In genomic region chr2:159129301-159129700, GRCh38 we compare ENCODE assay signal across 21 cellular contexts.
DNase-seq lines count a peak whose midpoint lies in the region; ATAC-seq and TF ChIP-seq lines count a peak whose summit lies in the region.
"Had no signal": no experiment of that assay in that cellular context is flagged by ENCODE, and none has a peak within 500 bp of the region (broad histone marks: within the 10 kb centered on the region; RNA-seq: fewer than 3 reads in every experiment).

No MANE protein-coding gene starts in this region.

- H3K9ac ChIP-seq in DND-41 (ENCODE audit: low read depth, low read length), result peak overlapping the region; percentile 36
- H3K9ac ChIP-seq: parathyroid adenoma had no signal

- POLR2A ChIA-PET in naive thymus-derived CD8-positive, alpha-beta T cell (lab: Charles Lee), result interaction anchor here (1.0 kb wide), 1 partner anchor 582 kb away, joined by 3 read pairs; no protein-coding TSS in a partner anchor

- H3K27me3 ChIP-seq in DND-41 (ENCODE audit: insufficient read depth, low read length, poor library complexity), result no peaks in the 10 kb centered on the region
- H3K27me3 ChIP-seq: suprapubic skin had no signal

- H3K4me2 ChIP-seq in DND-41 (ENCODE audit: insufficient read depth, low read length), result peak overlapping the region; percentile 5

- H3K36me3 ChIP-seq in DND-41 (ENCODE audit: insufficient read depth, low read length), result no peaks in the 10 kb centered on the region
- H3K36me3 ChIP-seq: suprapubic skin had no signal

- H3K9me3 ChIP-seq in DND-41 (ENCODE audit: insufficient read depth, low read length, severe bottlenecking), result no peaks in the 10 kb centered on the region
- H3K9me3 ChIP-seq: suprapubic skin had no signal

- H3K4me3 ChIP-seq in DND-41 (ENCODE audit: low read depth in 1 of 2, low read length in 2 of 2), result no peak overlapping the region
- H3K4me3 ChIP-seq: suprapubic skin had no signal

- DNase-seq in DMS 273 (lab: John Stamatoyannopoulos, UW; ENCODE audit: unreplicated experiment) (peak; percentile 44), DMS 273 treated with DMSO at 0.1 percent for 48 hours (lab: John Stamatoyannopoulos, UW) (no peak), DND-41 (peak; percentile 61), nephron progenitor cell (no peak), T1000 (lab: John Stamatoyannopoulos, UW) (no peak)
- no peak for DNase-seq in stimulated activated naive CD4-positive, alpha-beta T cell treated with Interleukin-2 at 50 U/mL for 16 hours (lab: John Stamatoyannopoulos, UW)
- no peak for DNase-seq in naive thymus-derived CD8-positive, alpha-beta T cell
- DNase-seq: activated B cell treated with CpG ODN at 0.5 μM for 24 hours; activated CD8-positive, alpha-beta T cell treated with anti-CD3 and anti-CD28 coated beads for 36 hours; activated gamma-delta T cell treated with Interleukin-2 at 50 U/mL for 16 hours; CD4-positive, alpha-beta T cell; mesendoderm; naive thymus-derived CD4-positive, alpha-beta T cell; NCI-H510A; T-helper 9 cell had no signal

- peaks cover 35% of the 10 kb centered on the region for H3K36me3 Mint-ChIP-seq in nephron progenitor cell (ENCODE audit: low read depth)
- no peaks in the 10 kb centered on the region for H3K36me3 Mint-ChIP-seq in naive thymus-derived CD8-positive, alpha-beta T cell
- H3K36me3 Mint-ChIP-seq: naive thymus-derived CD4-positive, alpha-beta T cell had no signal

- peaks cover 3% of the 10 kb centered on the region for H3K27me3 Mint-ChIP-seq in nephron progenitor cell (ENCODE audit: low read depth, poor library complexity)
- no peaks in the 10 kb centered on the region for H3K27me3 Mint-ChIP-seq in naive thymus-derived CD8-positive, alpha-beta T cell
- H3K27me3 Mint-ChIP-seq: activated B cell treated with CpG ODN at 0.5 μM for 24 hours; activated CD8-positive, alpha-beta T cell treated with anti-CD3 and anti-CD28 coated beads for 36 hours; CD4-positive, alpha-beta T cell; naive thymus-derived CD4-positive, alpha-beta T cell had no signal

- H3K4me1 ChIP-seq in DND-41 (ENCODE audit: insufficient read depth, low read length), result peaks cover 62% of the 10 kb centered on the region

- peak; percentile 85 for ATAC-seq in DND-41 (ENCODE audit: insufficient read depth, low read depth)
- ATAC-seq in naive thymus-derived CD8-positive, alpha-beta T cell, result no peak
- ATAC-seq: activated CD8-positive, alpha-beta T cell treated with anti-CD3 and anti-CD28 coated beads for 36 hours; naive thymus-derived CD4-positive, alpha-beta T cell; sciatic nerve had no signal

- H2AFZ ChIP-seq in DND-41 (ENCODE audit: low read depth, low read length), result no peak overlapping the region
- H2AFZ ChIP-seq: parathyroid adenoma had no signal

- peaks cover 71% of the 10 kb centered on the region for H3K4me1 Mint-ChIP-seq in nephron progenitor cell
- H3K4me1 Mint-ChIP-seq in naive thymus-derived CD8-positive, alpha-beta T cell, result peaks cover 7 to 31% (median 22%) of the 10 kb centered on the region in 4 donors

- H3K4me3 Mint-ChIP-seq in nephron progenitor cell, result no peak overlapping the region
- H3K4me3 Mint-ChIP-seq in naive thymus-derived CD8-positive, alpha-beta T cell, result no peak overlapping the region
- H3K4me3 Mint-ChIP-seq: activated B cell treated with CpG ODN at 0.5 μM for 24 hours; activated CD8-positive, alpha-beta T cell treated with anti-CD3 and anti-CD28 coated beads for 36 hours; CD4-positive, alpha-beta T cell; naive thymus-derived CD4-positive, alpha-beta T cell had no signal

- H4K20me1 ChIP-seq in DND-41 (ENCODE audit: insufficient read depth, low read length), result no peaks in the 10 kb centered on the region

- no peak for TF ChIP-seq CTCF in DND-41 (IDR thresholded peaks at IDR 0.05; ENCODE audit: borderline replicate concordance, extremely low read depth, low read length, poor library complexity, severe bottlenecking)
- no peak for TF ChIP-seq CTCF in VCaP (conservative IDR thresholded peaks at IDR 0.05)
- no peak for TF ChIP-seq CTCF in nephron progenitor cell (IDR thresholded peaks at IDR 0.05)

- H3K27ac Mint-ChIP-seq in nephron progenitor cell, result peak overlapping the region; percentile 53
- H3K27ac Mint-ChIP-seq in naive thymus-derived CD8-positive, alpha-beta T cell, result peak overlapping the region in 1 of 10 donors; percentile 65
- H3K27ac Mint-ChIP-seq: activated B cell treated with CpG ODN at 0.5 μM for 24 hours; activated CD8-positive, alpha-beta T cell treated with anti-CD3 and anti-CD28 coated beads for 36 hours; CD4-positive, alpha-beta T cell had no signal

- H3K79me2 ChIP-seq in DND-41 (ENCODE audit: insufficient read depth, low read length), result peaks cover 3% of the 10 kb centered on the region; the same call in 1 of the 2 replicates

- H3K27ac ChIP-seq in DND-41 (ENCODE audit: low read length), result peak overlapping the region; percentile 80
- H3K27ac ChIP-seq in VCaP, result peak overlapping the region; percentile 76; the same call in 1 of the 2 replicates
- H3K27ac ChIP-seq: 22Rv1, parathyroid adenoma, RWPE1, suprapubic skin had no signal

- no peaks in the 10 kb centered on the region for H3K9me3 Mint-ChIP-seq in nephron progenitor cell
- H3K9me3 Mint-ChIP-seq in naive thymus-derived CD8-positive, alpha-beta T cell, result no peaks in the 10 kb centered on the region
- H3K9me3 Mint-ChIP-seq: activated CD8-positive, alpha-beta T cell treated with anti-CD3 and anti-CD28 coated beads for 36 hours; CD4-positive, alpha-beta T cell; naive thymus-derived CD4-positive, alpha-beta T cell had no signal

Comparison
In these comparisons a context has a peak if more than half of its experiments do, and no peak if none do; other contexts are left out.
1. DNase-seq: peak in DMS 273 (single experiment) and DND-41 (single experiment); none in DMS 273 treated with DMSO at 0.1 percent for 48 hours (single experiment), nephron progenitor cell (single experiment), stimulated activated naive CD4-positive, alpha-beta T cell treated with Interleukin-2 at 50 U/mL for 16 hours (single experiment), naive thymus-derived CD8-positive, alpha-beta T cell (0 of 10) and T1000 (single experiment).